14 cellular contexts compared by ENCODE assay signal in the genomic region with DNA sequence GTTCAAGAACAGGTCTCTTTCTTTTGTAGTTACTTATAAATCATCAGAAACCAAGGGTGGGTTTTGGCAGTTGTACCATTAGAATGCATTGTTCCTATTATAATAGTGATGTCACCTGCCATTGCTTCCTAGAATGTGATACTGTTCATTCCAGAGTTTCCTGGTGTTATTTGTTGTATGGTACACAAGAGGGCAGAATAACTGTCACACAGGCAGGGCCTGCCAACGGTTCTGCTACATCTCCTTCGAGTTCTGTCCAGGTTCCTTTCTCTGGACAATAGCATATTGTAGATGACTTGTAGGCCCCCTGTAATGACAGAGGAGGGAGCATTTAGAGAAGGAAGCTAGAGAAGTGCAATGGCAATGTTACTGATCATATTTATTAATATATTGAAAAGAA.
DNase-seq lines count a peak whose midpoint lies in the region; ATAC-seq, FAIRE-seq and TF ChIP-seq lines count a peak whose summit lies in the region.
"Had no signal": no experiment of that assay in that cellular context is flagged by ENCODE, and none has a peak within 500 bp of the region (broad histone marks: within the 10 kb centered on the region; RNA-seq: fewer than 3 reads in every experiment).

No MANE protein-coding gene starts in this region.

- H3K9me3 ChIP-seq in hepatocyte (ENCODE audit: low read depth) (no peaks in the 10 kb centered on the region), ovary (no peaks in the 10 kb centered on the region)
- H3K9me3 ChIP-seq: SJCRH30, vagina had no signal

- DNase-seq in NCI-H82 (lab: John Stamatoyannopoulos, UW) (peak; percentile 53), NCI-H82 treated with DMSO at 0.1 percent for 48 hours (lab: John Stamatoyannopoulos, UW; ENCODE audit: unreplicated experiment) (no peak), RKO (ENCODE audit: low spot score) (peak; percentile 59), hepatocyte (ENCODE audit: low spot score) (no peak), urothelium cell line (ENCODE audit: low spot score) (peak; percentile 7), ovary (no peak)
- no peak for DNase-seq in stimulated activated naive B cell treated with anti-CD40 and anti-IgM and Interleukin-4, amounts not matched to agents 10 μg/mL and 1 μg/mL and 100 μg/mL, for 72 hours
- DNase-seq: activated CD4-positive, alpha-beta T cell treated with anti-CD3 and anti-CD28 coated beads, Interleukin-2, amount 50 U/mL, for 1 hour; activated naive CD8-positive, alpha-beta T cell treated with anti-CD3 and anti-CD28 coated beads, Interleukin-2, amount 10 ng/mL, durations not matched to agents 7 days and 5 days; SJCRH30 had no signal

- H3K4me1 Mint-ChIP-seq in stimulated activated naive B cell treated with anti-CD40 and anti-IgM and Interleukin-4, amounts not matched to agents 10 μg/mL and 1 μg/mL and 100 μg/mL, for 72 hours: peaks cover 2 to 12% of the 10 kb centered on the region in 2 donors
- H3K4me1 Mint-ChIP-seq: activated naive CD8-positive, alpha-beta T cell treated with anti-CD3 and anti-CD28 coated beads, Interleukin-2, amount 10 ng/mL, durations not matched to agents 7 days and 5 days had no signal

- no peaks in the 10 kb centered on the region for H3K79me2 ChIP-seq in hepatocyte

- H3K36me3 ChIP-seq in hepatocyte (replicated peaks; ENCODE audit: insufficient read depth, low read depth) (no peaks in the 10 kb centered on the region), ovary (no peaks in the 10 kb centered on the region)
- H3K36me3 ChIP-seq: SJCRH30, vagina had no signal

- no peaks in the 10 kb centered on the region for H3K9me2 ChIP-seq in hepatocyte (replicated peaks; ENCODE audit: insufficient read depth)

- H3K27ac Mint-ChIP-seq in stimulated activated naive B cell treated with anti-CD40 and anti-IgM and Interleukin-4, amounts not matched to agents 10 μg/mL and 1 μg/mL and 100 μg/mL, for 72 hours: no peak overlapping the region
- H3K27ac Mint-ChIP-seq: activated naive CD8-positive, alpha-beta T cell treated with anti-CD3 and anti-CD28 coated beads, Interleukin-2, amount 10 ng/mL, durations not matched to agents 7 days and 5 days had no signal

- peaks cover 0 to 2% of the 10 kb centered on the region in 2 donors for H3K9me3 Mint-ChIP-seq in stimulated activated naive B cell treated with anti-CD40 and anti-IgM and Interleukin-4, amounts not matched to agents 10 μg/mL and 1 μg/mL and 100 μg/mL, for 72 hours
- H3K9me3 Mint-ChIP-seq: activated naive CD8-positive, alpha-beta T cell treated with anti-CD3 and anti-CD28 coated beads, Interleukin-2, amount 10 ng/mL, durations not matched to agents 7 days and 5 days had no signal

- H3K4me1 ChIP-seq in hepatocyte (ENCODE audit: insufficient read depth) (no peaks in the 10 kb centered on the region), ovary (ENCODE audit: insufficient read depth) (no peaks in the 10 kb centered on the region)
- H3K4me1 ChIP-seq: SJCRH30, vagina had no signal

- H3K27ac ChIP-seq in hepatocyte (no peak overlapping the region), ovary (no peak overlapping the region)
- H3K27ac ChIP-seq: epithelial cell of prostate, SJCRH30, vagina had no signal

- peaks cover 2% of the 10 kb centered on the region for H3K27me3 ChIP-seq in hepatocyte
- H3K27me3 ChIP-seq in ovary: no peaks in the 10 kb centered on the region
- H3K27me3 ChIP-seq: SJCRH30, vagina had no signal

- FAIRE-seq in urothelium cell line (lab: Jason Lieb, UNC): no peak
- FAIRE-seq: islet of Langerhans had no signal

- no peak for ATAC-seq in stimulated activated naive B cell treated with anti-CD40 and anti-IgM and Interleukin-4, amounts not matched to agents 10 μg/mL and 1 μg/mL and 100 μg/mL, for 72 hours (replicated peaks)
- ATAC-seq in HG03135 (IDR thresholded peaks at IDR 0.05; ENCODE audit: unreplicated experiment): no peak

- intact Hi-C loops in ovary (cut with DNase I): no loop called here

- H3K4me3 Mint-ChIP-seq in stimulated activated naive B cell treated with anti-CD40 and anti-IgM and Interleukin-4, amounts not matched to agents 10 μg/mL and 1 μg/mL and 100 μg/mL, for 72 hours: no peak overlapping the region
- H3K4me3 Mint-ChIP-seq: activated naive CD8-positive, alpha-beta T cell treated with anti-CD3 and anti-CD28 coated beads, Interleukin-2, amount 10 ng/mL, durations not matched to agents 7 days and 5 days had no signal

- H3K27me3 Mint-ChIP-seq in stimulated activated naive B cell treated with anti-CD40 and anti-IgM and Interleukin-4, amounts not matched to agents 10 μg/mL and 1 μg/mL and 100 μg/mL, for 72 hours: no peaks in the 10 kb centered on the region

- no peaks in the 10 kb centered on the region for H4K20me1 ChIP-seq in hepatocyte (ENCODE audit: insufficient read depth, poor library complexity, severe bottlenecking)

- H3K4me3 ChIP-seq in hepatocyte (no peak overlapping the region), ovary (no peak overlapping the region)
- H3K4me3 ChIP-seq: SJCRH30, vagina had no signal

- no peak overlapping the region for H3K4me2 ChIP-seq in hepatocyte

- H2AFZ ChIP-seq in hepatocyte: no peak overlapping the region

- 46% methylated on average over 2 of the region's 2 CpGs for WGBS in hepatocyte (ENCODE audit: low lambda C conversion rate, missing lambda C conversion rate)
- 38 to 67% (median 51%) methylated on average over 2 of the region's 2 CpGs for WGBS in ovary, 3 donors

- TF ChIP-seq EP300 in ovary (IDR thresholded peaks at IDR 0.05): no peak

- peaks cover 21 to 30% of the 10 kb centered on the region in 2 donors for H3K36me3 Mint-ChIP-seq in stimulated activated naive B cell treated with anti-CD40 and anti-IgM and Interleukin-4, amounts not matched to agents 10 μg/mL and 1 μg/mL and 100 μg/mL, for 72 hours
- H3K36me3 Mint-ChIP-seq: activated naive CD8-positive, alpha-beta T cell treated with anti-CD3 and anti-CD28 coated beads, Interleukin-2, amount 10 ng/mL, durations not matched to agents 7 days and 5 days had no signal

- TF ChIP-seq POLR2A in ovary (IDR thresholded peaks at IDR 0.05): no peak

- TF ChIP-seq CTCF in hepatocyte (IDR thresholded peaks at IDR 0.05; ENCODE audit: poor library complexity): peak; percentile 21
- no peak for TF ChIP-seq CTCF in ovary (IDR thresholded peaks at IDR 0.05)

Comparison
In these comparisons a context has a peak if more than half of its experiments do, and no peak if none do; other contexts are left out.
1. DNase-seq: peak in NCI-H82 (single experiment), RKO (single experiment) and urothelium cell line (single experiment); none in NCI-H82 treated with DMSO at 0.1 percent for 48 hours (single experiment), hepatocyte (single experiment), stimulated activated naive B cell treated with anti-CD40 and anti-IgM and Interleukin-4, amounts not matched to agents 10 μg/mL and 1 μg/mL and 100 μg/mL, for 72 hours (single experiment) and ovary (0 of 5).